Comparison of ENCODE assay signal across 1 cellular context in genomic region chr17:47720754-47721533, GRCh38.
TF ChIP-seq lines count a peak whose summit lies in the region.

No MANE protein-coding gene starts in this region.

TF ChIP-seq in GM12878, 131 proteins besides CTCF, POLR2A, EP300 and RAD21 (continued from another document and continues in another):
- TF ChIP-seq MEF2A (IDR thresholded peaks at IDR 0.05; ENCODE audit: insufficient read depth, low read depth, low read length) (no peak), MEF2B (IDR thresholded peaks at IDR 0.05; ENCODE audit: partially characterized antibody, poor library complexity, severe bottlenecking) (peak; percentile 23), NFIC (IDR thresholded peaks at IDR 0.05; ENCODE audit: low read depth, low read length) (no peak), SIX5 (IDR thresholded peaks at IDR 0.05; ENCODE audit: low read depth, low read length, severe bottlenecking) (no peak), LARP7 (IDR thresholded peaks at IDR 0.05) (no peak), TCF3 (IDR thresholded peaks at IDR 0.05; ENCODE audit: borderline replicate concordance, insufficient read depth, low read depth, low read length) (no peak), STAT3 (IDR thresholded peaks at IDR 0.05; ENCODE audit: low read depth, low read length) (no peak), MTA3 (IDR thresholded peaks at IDR 0.05; ENCODE audit: borderline replicate concordance, low read length) (no peak), CREB1 (IDR thresholded peaks at IDR 0.05; ENCODE audit: low read depth) (no peak), IRF3 (IDR thresholded peaks at IDR 0.05) (no peak), ASH2L (IDR thresholded peaks at IDR 0.05; ENCODE audit: borderline replicate concordance, low read depth) (no peak), USF1 (IDR thresholded peaks at IDR 0.05; ENCODE audit: borderline replicate concordance, extremely low read length, insufficient read depth, low read depth, low read length) (no peak), YY1 (IDR thresholded peaks at IDR 0.05; ENCODE audit: low read depth, low read length) (no peak), POU2F2 (IDR thresholded peaks at IDR 0.05; ENCODE audit: borderline replicate concordance, low read depth, low read length) (no peak), IKZF1 (conservative IDR thresholded peaks at IDR 0.05) (peak; percentile 69; the same call in 1 of the 2 replicates), ZNF384 (IDR thresholded peaks at IDR 0.05; ENCODE audit: borderline replicate concordance, low read depth, low read length) (no peak), NR2C1 (IDR thresholded peaks at IDR 0.05) (no peak), MYC (IDR thresholded peaks at IDR 0.05; ENCODE audit: insufficient read depth, insufficient read length, insufficient replicate concordance, low read length, severe bottlenecking) (no peak), ZNF622 (IDR thresholded peaks at IDR 0.05) (no peak), SUPT20H (IDR thresholded peaks at IDR 0.05; ENCODE audit: borderline replicate concordance, control insufficient read depth, low read depth, low read length) (no peak), NR2C2 (IDR thresholded peaks at IDR 0.05; ENCODE audit: borderline replicate concordance, control insufficient read depth, insufficient read length, low read depth) (no peak), CREM (IDR thresholded peaks at IDR 0.05; ENCODE audit: low read depth) (no peak), POLR2AphosphoS2 (IDR thresholded peaks at IDR 0.05; ENCODE audit: low read depth, low read length) (no peak), BMI1 (IDR thresholded peaks at IDR 0.05; ENCODE audit: borderline replicate concordance) (no peak), FOS (IDR thresholded peaks at IDR 0.05; ENCODE audit: borderline replicate concordance, extremely low read depth, insufficient read length) (no peak), CEBPB (IDR thresholded peaks at IDR 0.05; ENCODE audit: borderline replicate concordance in 1 of 2, low read depth in 2 of 2, low read length in 2 of 2) (no peak), SPI1 (IDR thresholded peaks at IDR 0.05; ENCODE audit: borderline replicate concordance, insufficient read depth, low read depth, low read length) (no peak), ZBTB11 (CRISPR knock-in tag; IDR thresholded peaks at IDR 0.05) (no peak), ZBTB4 (CRISPR knock-in tag; IDR thresholded peaks at IDR 0.05) (no peak), FOXM1 (IDR thresholded peaks at IDR 0.05; ENCODE audit: low read depth, low read length) (no peak), ZSCAN29 (IDR thresholded peaks at IDR 0.05) (no peak), EGR1 (IDR thresholded peaks at IDR 0.05; ENCODE audit: borderline replicate concordance in 1 of 2, low read depth in 2 of 2, low read length in 2 of 2) (no peak), ZNF207 (IDR thresholded peaks at IDR 0.05; ENCODE audit: borderline replicate concordance) (no peak), MAX (IDR thresholded peaks at IDR 0.05; ENCODE audit: low read depth, low read length) (no peak), RFX5 (IDR thresholded peaks at IDR 0.05; ENCODE audit: low read depth, low read length) (no peak), HSF1 (IDR thresholded peaks at IDR 0.05; ENCODE audit: low read depth, low read length) (no peak), RAD51 (IDR thresholded peaks at IDR 0.05) (no peak), JUNB (IDR thresholded peaks at IDR 0.05) (no peak; the same call in 1 of the 2 replicates), ZBTB40 (IDR thresholded peaks at IDR 0.05; ENCODE audit: borderline replicate concordance) (no peak), ZNF24 (IDR thresholded peaks at IDR 0.05) (no peak), WRNIP1 (IDR thresholded peaks at IDR 0.05; ENCODE audit: borderline replicate concordance, low read depth, low read length) (no peak), ZBED1 (IDR thresholded peaks at IDR 0.05; ENCODE audit: borderline replicate concordance) (no peak), MYB (IDR thresholded peaks at IDR 0.05; ENCODE audit: borderline replicate concordance, low read depth, low read length) (no peak), ETV6 (conservative IDR thresholded peaks at IDR 0.05 in 1 of 2, IDR thresholded peaks at IDR 0.05 in 1 of 2; ENCODE audit: borderline replicate concordance in 1 of 2, low read depth in 1 of 2) (no peak), CHD2 (IDR thresholded peaks at IDR 0.05; ENCODE audit: borderline replicate concordance, low read depth, low read length) (0 out of 2 replicates have a peak, but pooled peaks have one; percentile 33), CBX5 (IDR thresholded peaks at IDR 0.05; ENCODE audit: low read depth) (no peak), MXI1 (IDR thresholded peaks at IDR 0.05; ENCODE audit: low read depth, low read length) (no peak), MLLT1 (IDR thresholded peaks at IDR 0.05) (peak; percentile 64; the same call in 1 of the 2 replicates)
